In genomic region chr6:123074616-123075015, GRCh38 we compare ENCODE assay signal across 28 cellular contexts.
"Had no signal": no experiment of that assay in that cellular context is flagged by ENCODE, and none has a peak within 500 bp of the region (broad histone marks: within the 10 kb centered on the region; RNA-seq: fewer than 3 reads in every experiment).

No MANE protein-coding gene starts in this region.

- H3K9me3 ChIP-seq: colonic mucosa, esophagus muscularis mucosa, gastrocnemius medialis, heart left ventricle had no signal

- DNase-seq: activated CD4-positive, alpha-beta memory T cell treated with anti-CD3 and anti-CD28 coated beads, Interleukin-2, amount 10 ng/mL, durations not matched to agents 7 days and 5 days; activated CD4-positive, alpha-beta T cell treated with anti-CD3 and anti-CD28 coated beads for 1 hour; activated CD4-positive, alpha-beta T cell treated with anti-CD3 and anti-CD28 coated beads for 4 hours; activated CD4-positive, alpha-beta T cell treated with anti-CD3 and anti-CD28 coated beads, Interleukin-2, amount 10 ng/mL, durations not matched to agents 7 days and 5 days; activated CD4-positive, alpha-beta T cell treated with anti-CD3 and anti-CD28 coated beads, Interleukin-2, amount 50 U/mL, for 4 hours; activated CD4-positive, CD25-positive, alpha-beta regulatory T cell; activated CD8-positive, alpha-beta memory T cell treated with anti-CD3 and anti-CD28 coated beads, Interleukin-2, amount 50 U/mL, for 48 hours; activated gamma-delta T cell treated with Interleukin-2 at 50 U/mL for 16 hours; activated naive CD4-positive, alpha-beta T cell treated with anti-CD3 and anti-CD28 coated beads, Interleukin-2, amount 50 U/mL, for 16 hours; activated naive CD4-positive, alpha-beta T cell treated with Interleukin-2 at 50 U/mL for 16 hours; activated T-cell treated with anti-CD3 and anti-CD28 coated beads for 4 hours; activated T-cell treated with anti-CD3 and anti-CD28 coated beads, Interleukin-2, amount 50 U/mL, for 24 hours; activated T-cell treated with anti-CD3 and anti-CD28 coated beads, Interleukin-2, amount 50 U/mL, for 72 hours; amniotic stem cell; anterior cingulate cortex; brain microvascular endothelial cell; central memory CD4-positive, alpha-beta T cell; cerebellar nuclear complex; colonic mucosa; effector CD8-positive, alpha-beta T cell; erythroblast; gastrocnemius medialis; glutamatergic neuron; heart left ventricle; T-helper 2 cell had no signal

- H3K4me1 ChIP-seq: colonic mucosa, esophagus muscularis mucosa, foreskin keratinocyte, gastrocnemius medialis, heart left ventricle had no signal

- H3K27me3 ChIP-seq: brain microvascular endothelial cell, cardiac muscle cell, colonic mucosa, esophagus muscularis mucosa, foreskin keratinocyte, gastrocnemius medialis, heart left ventricle had no signal

- ATAC-seq: activated T-cell treated with anti-CD3 and anti-CD28 coated beads, Interleukin-2, amount 50 U/mL, for 72 hours; foreskin keratinocyte; gastrocnemius medialis; heart left ventricle had no signal

- H3K36me3 ChIP-seq: brain microvascular endothelial cell, cardiac muscle cell, colonic mucosa, esophagus muscularis mucosa, gastrocnemius medialis, heart left ventricle had no signal

- H3K4me3 ChIP-seq: cardiac muscle cell, colonic mucosa, esophagus muscularis mucosa, gastrocnemius medialis, heart left ventricle had no signal

- H3K27ac ChIP-seq: brain microvascular endothelial cell, cardiac muscle cell, colonic mucosa, esophagus muscularis mucosa, foreskin keratinocyte, gastrocnemius medialis, heart left ventricle had no signal
